ENCODE assay signal across 15 cellular contexts in the genomic region with DNA sequence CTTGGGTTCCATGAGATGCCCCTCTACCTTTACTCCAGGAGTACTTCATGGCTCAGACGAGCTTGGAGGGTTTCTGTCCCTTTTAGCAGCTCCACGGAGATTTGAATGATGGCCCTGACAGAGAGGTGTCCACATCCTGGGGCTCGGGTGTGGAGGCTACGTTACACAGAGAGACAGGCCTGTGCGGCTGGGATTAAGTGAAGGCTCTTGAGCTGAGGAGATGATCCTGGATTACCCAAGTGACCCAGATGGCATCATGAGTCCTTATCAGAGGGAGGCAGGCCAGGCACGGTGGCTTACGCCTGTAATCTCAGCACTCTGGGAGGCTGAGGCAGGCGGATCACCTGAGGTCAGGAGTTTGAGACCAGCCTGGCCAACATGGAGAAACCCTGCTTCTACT.
"Had no signal": no experiment of that assay in that cellular context is flagged by ENCODE, and none has a peak within 500 bp of the region (broad histone marks: within the 10 kb centered on the region; RNA-seq: fewer than 3 reads in every experiment).

No MANE protein-coding gene starts in this region.

- H3K4me3 Mint-ChIP-seq: activated B cell treated with CpG ODN at 0.5 μM for 24 hours; activated CD4-positive, alpha-beta T cell treated with anti-CD3 and anti-CD28 coated beads, Interleukin-2, amount 10 ng/mL, durations not matched to agents 24 days and 14 days; activated naive CD8-positive, alpha-beta T cell; neural progenitor cell; stimulated activated naive CD8-positive, alpha-beta T cell treated with anti-CD3 and anti-CD28 coated beads, Interleukin-15, amount 100 ng/mL, for 72 hours had no signal

- H3K9me3 Mint-ChIP-seq: activated B cell treated with CpG ODN at 0.5 μM for 24 hours; activated CD4-positive, alpha-beta T cell treated with anti-CD3 and anti-CD28 coated beads, Interleukin-2, amount 10 ng/mL, durations not matched to agents 24 days and 14 days; neural progenitor cell; stimulated activated naive CD8-positive, alpha-beta T cell treated with anti-CD3 and anti-CD28 coated beads, Interleukin-15, amount 100 ng/mL, for 72 hours had no signal

- H3K27ac Mint-ChIP-seq: activated B cell treated with CpG ODN at 0.5 μM for 24 hours; activated CD4-positive, alpha-beta T cell treated with anti-CD3 and anti-CD28 coated beads, Interleukin-2, amount 10 ng/mL, durations not matched to agents 24 days and 14 days; activated naive CD8-positive, alpha-beta T cell; neural progenitor cell had no signal

- H3K27me3 Mint-ChIP-seq: activated B cell treated with CpG ODN at 0.5 μM for 24 hours; activated CD4-positive, alpha-beta T cell treated with anti-CD3 and anti-CD28 coated beads, Interleukin-2, amount 10 ng/mL, durations not matched to agents 24 days and 14 days; activated naive CD8-positive, alpha-beta T cell; stimulated activated naive CD8-positive, alpha-beta T cell treated with anti-CD3 and anti-CD28 coated beads, Interleukin-15, amount 100 ng/mL, for 72 hours had no signal

- H3K27me3 ChIP-seq: esophagus muscularis mucosa, neural progenitor cell had no signal

- H3K9me3 ChIP-seq: esophagus muscularis mucosa, thoracic aorta had no signal

- H3K27ac ChIP-seq: neural progenitor cell, SK-N-MC had no signal

- H3K4me1 ChIP-seq: neural progenitor cell had no signal

- H2AFZ ChIP-seq: neural progenitor cell had no signal

- ATAC-seq: left lobe of liver; sciatic nerve; stimulated activated naive CD8-positive, alpha-beta T cell treated with anti-CD3 and anti-CD28 coated beads, Interleukin-15, amount 100 ng/mL, for 72 hours had no signal

- H3K36me3 ChIP-seq: neural progenitor cell had no signal

- H3K4me3 ChIP-seq: esophagus muscularis mucosa, neural progenitor cell, SK-N-MC, thoracic aorta had no signal

- H3K4me1 Mint-ChIP-seq: activated B cell treated with CpG ODN at 0.5 μM for 24 hours, neural progenitor cell had no signal

- H3K4me2 ChIP-seq: neural progenitor cell had no signal

- H3K9ac ChIP-seq: neural progenitor cell had no signal

- DNase-seq: activated B cell treated with CpG ODN at 0.5 μM for 24 hours; activated CD4-positive, alpha-beta T cell treated with anti-CD3 and anti-CD28 coated beads, Interleukin-2, amount 10 ng/mL, durations not matched to agents 24 days and 14 days; activated gamma-delta T cell; activated T-cell treated with anti-CD3 and anti-CD28 coated beads, Interleukin-2, amount 50 U/mL, for 48 hours; islet precursor cell; stimulated activated CD4-positive, alpha-beta T cell treated with anti-CD3 and anti-CD28 coated beads, Interleukin-12 subunit alpha, Interleukin-12 subunit beta, amount 100 ng/mL, for 4 hours; stimulated activated naive CD8-positive, alpha-beta T cell treated with anti-CD3 and anti-CD28 coated beads, Interleukin-15, amount 100 ng/mL, for 72 hours; T-helper 1 cell had no signal
